Comparison of ENCODE assay signal across 15 cellular contexts in the genomic region with DNA sequence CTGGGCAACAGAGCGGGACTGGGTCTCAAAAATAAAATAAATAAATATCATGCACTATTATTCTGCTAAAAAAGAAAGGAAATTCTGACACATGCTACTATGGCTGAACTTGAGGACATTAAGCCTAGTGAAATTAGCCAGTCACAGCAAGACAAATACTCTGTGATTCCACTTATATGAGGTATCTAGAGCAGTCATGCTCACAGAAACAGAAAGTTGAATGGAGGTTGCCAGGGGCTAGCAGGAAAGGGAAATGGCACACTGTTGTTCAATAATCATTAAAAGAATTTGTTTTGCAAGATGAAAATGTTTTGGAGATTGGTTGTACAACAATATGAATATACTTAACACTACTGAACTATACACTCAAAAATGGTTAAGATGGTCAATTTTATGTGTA.
A peak's percentile ranks its signal among the peaks of the same experiment; 100 is the strongest.
DNase-seq lines count a peak whose midpoint lies in the region; ATAC-seq and TF ChIP-seq lines count a peak whose summit lies in the region.
"Had no signal": no experiment of that assay in that cellular context is flagged by ENCODE, and none has a peak within 500 bp of the region (broad histone marks: within the 10 kb centered on the region; RNA-seq: fewer than 3 reads in every experiment).

No MANE protein-coding gene starts in this region.

- no peaks in the 10 kb centered on the region for H3K36me3 ChIP-seq in DOHH2 (ENCODE audit: control insufficient read depth, low read length)

- no peak overlapping the region for H3K4me3 ChIP-seq in DOHH2 (ENCODE audit: low read length)
- H3K4me3 ChIP-seq: cardiac muscle cell, PC-9 had no signal

- no peaks in the 10 kb centered on the region for H4K20me1 ChIP-seq in DOHH2 (ENCODE audit: control insufficient read depth, insufficient read depth, low read depth, low read length)

- peaks cover 54% of the 10 kb centered on the region for H3K4me1 ChIP-seq in DOHH2 (ENCODE audit: control insufficient read depth, low read length)

- H3K27ac ChIP-seq in DOHH2 (ENCODE audit: low read depth, low read length), result no peak overlapping the region
- H3K27ac ChIP-seq: cardiac muscle cell, PC-9 had no signal

- H3K79me2 ChIP-seq in DOHH2 (ENCODE audit: control insufficient read depth, low read length), result no peaks in the 10 kb centered on the region

- no peaks in the 10 kb centered on the region for H3K9me2 ChIP-seq in DOHH2 (replicated peaks; ENCODE audit: control insufficient read depth, low read length)

- ATAC-seq in GM19324 (IDR thresholded peaks at IDR 0.05; ENCODE audit: low FRiP score, unreplicated experiment), result peak; percentile 61
- peak; percentile 41 for ATAC-seq in HG02763 (IDR thresholded peaks at IDR 0.05; ENCODE audit: unreplicated experiment)
- peak; percentile 43 for ATAC-seq in HG03520 (IDR thresholded peaks at IDR 0.05; ENCODE audit: unreplicated experiment)
- no peak for ATAC-seq in omental fat pad (ENCODE audit: low FRiP score)
- ATAC-seq: CD8-positive, alpha-beta T cell had no signal

- no peaks in the 10 kb centered on the region for H3K27me3 ChIP-seq in DOHH2 (ENCODE audit: control insufficient read depth, low read length)
- H3K27me3 ChIP-seq: cardiac muscle cell had no signal

- no peak for DNase-seq in omental fat pad (ENCODE audit: low spot score)
- no peak for DNase-seq in occipital lobe (lab: John Stamatoyannopoulos, UW)
- DNase-seq in GM19240 (ENCODE audit: insufficient read length, low spot score), result no peak
- no peak for DNase-seq in activated CD4-positive, alpha-beta T cell treated with anti-CD3 and anti-CD28 coated beads for 4 hours
- DNase-seq: activated naive CD8-positive, alpha-beta T cell treated with anti-CD3 and anti-CD28 coated beads, Interleukin-2, amount 10 ng/mL, durations not matched to agents 7 days and 5 days; CD8-positive, alpha-beta T cell; Karpas-422; NCI-H1417 treated with DMSO at 0.1 percent for 48 hours; NCI-H510A; PC-9 had no signal

- 0 out of 2 replicates have a peak overlapping the region, but pooled peaks have one; percentile 9 for H3K4me2 ChIP-seq in DOHH2 (ENCODE audit: low read length)
- H3K4me2 ChIP-seq: PC-9 had no signal

- TF ChIP-seq CTCF in DOHH2 (IDR thresholded peaks at IDR 0.05; ENCODE audit: low read depth, low read length, poor library complexity, severe bottlenecking) (no peak), omental fat pad (IDR thresholded peaks at IDR 0.05) (no peak)

- peaks cover 9% of the 10 kb centered on the region for H3F3A ChIP-seq in DOHH2 (ENCODE audit: control insufficient read depth, insufficient read depth)

- peaks cover 4% of the 10 kb centered on the region; the same call in 1 of the 2 replicates for H3K9me3 ChIP-seq in DOHH2 (ENCODE audit: control insufficient read depth, insufficient read depth, low read length)
